ENCODE assay signal across 20 cellular contexts in genomic region chr2:206432432-206433082, GRCh38. TPM values are rescaled to one million over a fixed set of nuclear protein-coding genes. Genes with fewer than 3 reads are reported as not detected.
DNase-seq lines count a peak whose midpoint lies in the region; ATAC-seq and TF ChIP-seq lines count a peak whose summit lies in the region.
"Had no signal": no experiment of that assay in that cellular context is flagged by ENCODE, and none has a peak within 500 bp of the region (broad histone marks: within the 10 kb centered on the region; RNA-seq: fewer than 3 reads in every experiment).

No MANE protein-coding gene starts in this region.

- H3K9me3 ChIP-seq in parathyroid adenoma (ENCODE audit: control insufficient read depth, low read length) = no peaks in the 10 kb centered on the region
- H3K9me3 ChIP-seq in gastroesophageal sphincter = no peaks in the 10 kb centered on the region
- H3K9me3 ChIP-seq: HAP-1 had no signal

- no peak for TF ChIP-seq EP300 in gastroesophageal sphincter (IDR thresholded peaks at IDR 0.05)

- H3K4me1 ChIP-seq in parathyroid adenoma = peaks cover 14% of the 10 kb centered on the region
- no peaks in the 10 kb centered on the region for H3K4me1 ChIP-seq in gastroesophageal sphincter

- ATAC-seq in SK-N-SH treated with all-trans-retinoic acid at 6 μM for 48 hours (no peak; the same call in 2 of the 3 replicates), gastroesophageal sphincter (no peak)

- H2AFZ ChIP-seq in parathyroid adenoma = no peak overlapping the region

- TF ChIP-seq CTCF in parathyroid adenoma (IDR thresholded peaks at IDR 0.05) (no peak), gastroesophageal sphincter (IDR thresholded peaks at IDR 0.05) (no peak)

- no peak for TF ChIP-seq POLR2A in gastroesophageal sphincter (IDR thresholded peaks at IDR 0.05)

- H3K36me3 ChIP-seq in parathyroid adenoma (ENCODE audit: control insufficient read depth, insufficient read depth, low read length) = no peaks in the 10 kb centered on the region
- H3K36me3 ChIP-seq in gastroesophageal sphincter = no peaks in the 10 kb centered on the region
- H3K36me3 ChIP-seq: HAP-1 had no signal

- peaks cover 21% of the 10 kb centered on the region for H3K27me3 Mint-ChIP-seq in activated CD4-positive, alpha-beta T cell treated with anti-CD3 and anti-CD28 coated beads, Interleukin-2, amount 10 ng/mL, durations not matched to agents 7 days and 5 days

- H3K27me3 ChIP-seq in parathyroid adenoma (ENCODE audit: control insufficient read depth, insufficient read depth, low read length) (no peaks in the 10 kb centered on the region), gastroesophageal sphincter (peaks cover 5% of the 10 kb centered on the region)

- H3K4me3 Mint-ChIP-seq in activated CD4-positive, alpha-beta T cell treated with anti-CD3 and anti-CD28 coated beads, Interleukin-2, amount 10 ng/mL, durations not matched to agents 7 days and 5 days = no peak overlapping the region
- H3K4me3 Mint-ChIP-seq: CD4-positive, alpha-beta memory T cell; HFFc6 had no signal

- WGBS in gastroesophageal sphincter (ENCODE audit: low coverage in 1 of 2), 2 donors = 60 to 64% methylated on average over 5 of the region's 5 CpGs

- DNase-seq in DMS53 (lab: John Stamatoyannopoulos, UW) (peak; percentile 63), DMS53 treated with DMSO at 0.1 percent for 48 hours (lab: John Stamatoyannopoulos, UW; ENCODE audit: unreplicated experiment) (no peak), mucosa of gallbladder (ENCODE audit: low spot score) (no peak)
- DNase-seq in activated CD4-positive, alpha-beta T cell treated with anti-CD3 and anti-CD28 coated beads, Interleukin-2, amount 10 ng/mL, durations not matched to agents 7 days and 5 days = no peak
- DNase-seq: ACHN; AML-193; C1 segment of cervical spinal cord; Calu3; CD4-positive, alpha-beta memory T cell; COR-L47; DMS79; EL; GDM1; GOT3; HFFc6 had no signal

- H3K4me1 Mint-ChIP-seq in activated CD4-positive, alpha-beta T cell treated with anti-CD3 and anti-CD28 coated beads, Interleukin-2, amount 10 ng/mL, durations not matched to agents 7 days and 5 days = no peaks in the 10 kb centered on the region
- H3K4me1 Mint-ChIP-seq: CD4-positive, alpha-beta memory T cell had no signal

- H3K79me2 ChIP-seq in parathyroid adenoma = no peaks in the 10 kb centered on the region

- H3K27ac Mint-ChIP-seq in activated CD4-positive, alpha-beta T cell treated with anti-CD3 and anti-CD28 coated beads, Interleukin-2, amount 10 ng/mL, durations not matched to agents 7 days and 5 days = no peak overlapping the region
- H3K27ac Mint-ChIP-seq: CD4-positive, alpha-beta memory T cell; HFFc6 had no signal

- H3K36me3 Mint-ChIP-seq in activated CD4-positive, alpha-beta T cell treated with anti-CD3 and anti-CD28 coated beads, Interleukin-2, amount 10 ng/mL, durations not matched to agents 7 days and 5 days (ENCODE audit: low read depth) = no peaks in the 10 kb centered on the region
- H3K36me3 Mint-ChIP-seq: CD4-positive, alpha-beta memory T cell had no signal

- H3K4me3 ChIP-seq in parathyroid adenoma (ENCODE audit: low read depth, low read length) (no peak overlapping the region), gastroesophageal sphincter (no peak overlapping the region)
- H3K4me3 ChIP-seq: HAP-1 had no signal

- H3K27ac ChIP-seq in parathyroid adenoma (no peak overlapping the region), gastroesophageal sphincter (no peak overlapping the region)
- H3K27ac ChIP-seq: 22Rv1 had no signal

- peak overlapping the region; percentile 48 for H3K4me2 ChIP-seq in parathyroid adenoma (ENCODE audit: low read length)

- CTCF ChIA-PET in activated CD4-positive, alpha-beta T cell treated with anti-CD3 and anti-CD28 coated beads, Interleukin-2, amount 10 ng/mL, durations not matched to agents 7 days and 5 days (lab: Charles Lee) = interaction anchor here (1.0 kb wide), 1 partner anchor 71 kb away, joined by 3 read pairs; no protein-coding TSS in a partner anchor

- H3K9me3 Mint-ChIP-seq in activated CD4-positive, alpha-beta T cell treated with anti-CD3 and anti-CD28 coated beads, Interleukin-2, amount 10 ng/mL, durations not matched to agents 7 days and 5 days = no peaks in the 10 kb centered on the region
- H3K9me3 Mint-ChIP-seq: HFFc6 had no signal

- POLR2A ChIA-PET in activated CD4-positive, alpha-beta T cell treated with anti-CD3 and anti-CD28 coated beads, Interleukin-2, amount 10 ng/mL, durations not matched to agents 7 days and 5 days (lab: Charles Lee) = interaction anchor here (0.6 kb wide), 1 partner anchor 109 kb away, joined by 16 read pairs; no protein-coding TSS in a partner anchor

- no peak overlapping the region for H3K9ac ChIP-seq in parathyroid adenoma

TF ChIP-seq in SK-N-SH treated with all-trans-retinoic acid at 6 μM for 48 hours, 23 proteins besides CTCF, POLR2A, EP300 and RAD21:
- TF ChIP-seq ZFP3 (CRISPR knock-in tag; IDR thresholded peaks at IDR 0.05) (no peak), TCF4 (CRISPR knock-in tag; IDR thresholded peaks at IDR 0.05; ENCODE audit: borderline replicate concordance) (peak; percentile 82), PATZ1 (CRISPR knock-in tag; IDR thresholded peaks at IDR 0.05; ENCODE audit: borderline replicate concordance) (no peak), TSHZ2 (CRISPR knock-in tag; IDR thresholded peaks at IDR 0.05) (0 out of 2 replicates have a peak, but pooled peaks have one; percentile 0), ZNF565 (CRISPR knock-in tag; conservative IDR thresholded peaks at IDR 0.05; ENCODE audit: low read depth) (no peak)

RNA-seq across cellular contexts. Expression of gene ADAM23, which starts 10.8 kb away (rescaled TPM):
- total RNA-seq in gastroesophageal sphincter (1 to 10 TPM; 2.4 to 4.0 (median 3.5) TPM), mucosa of gallbladder (2.4 TPM)
- total RNA-seq in activated CD4-positive, alpha-beta T cell treated with anti-CD3 and anti-CD28 coated beads, Interleukin-2, amount 10 ng/mL, durations not matched to agents 7 days and 5 days = under 1 TPM; 0.75 to 0.89 TPM
